ENCODE assay signal across 1 cellular context in the genomic region with DNA sequence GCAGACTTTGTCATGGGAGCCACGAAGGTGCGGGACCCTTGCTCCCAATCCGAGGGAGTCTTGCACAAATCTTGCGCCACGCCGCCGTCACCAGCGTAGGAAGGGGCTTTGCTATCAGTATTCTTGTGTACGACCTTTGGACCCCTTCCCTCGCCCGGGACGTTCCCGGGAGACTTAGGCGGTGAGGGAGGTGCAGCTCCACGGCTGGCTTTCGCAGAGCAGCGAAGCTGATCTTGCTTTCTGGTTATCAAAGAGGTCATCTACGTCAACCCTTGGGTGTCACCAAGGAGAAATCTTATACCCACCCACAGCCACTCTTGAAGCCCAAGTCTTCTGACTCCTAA.
TF ChIP-seq lines count a peak whose summit lies in the region.

No MANE protein-coding gene starts in this region.

TF ChIP-seq in K562, 482 proteins besides CTCF, POLR2A, EP300 and RAD21 (continued from another document and continues in another):
- TF ChIP-seq IRF2 (CRISPR knock-in tag; IDR thresholded peaks at IDR 0.05) (no peak), RBM17 (IDR thresholded peaks at IDR 0.05; ENCODE audit: borderline replicate concordance, low read depth, low read length) (no peak), SMARCC2 (IDR thresholded peaks at IDR 0.05; ENCODE audit: low read depth) (0 out of 2 replicates have a peak, but pooled peaks have one; percentile 32), TCF15 (CRISPR knock-in tag; IDR thresholded peaks at IDR 0.05) (no peak), ARID1B (IDR thresholded peaks at IDR 0.05) (0 out of 2 replicates have a peak, but pooled peaks have one; percentile 21), NKRF (IDR thresholded peaks at IDR 0.05; ENCODE audit: borderline replicate concordance) (peak; percentile 50; the same call in 1 of the 2 replicates), ZNF318 (IDR thresholded peaks at IDR 0.05; ENCODE audit: borderline replicate concordance in 1 of 2, low read depth in 1 of 2) (no peak), NR4A1 (CRISPR knock-in tag; IDR thresholded peaks at IDR 0.05) (0 out of 2 replicates have a peak, but pooled peaks have one; percentile 0), NR4A1 (tag; IDR thresholded peaks at IDR 0.05) (no peak), E2F3 (CRISPR knock-in tag; IDR thresholded peaks at IDR 0.05) (no peak), SPI1 (IDR thresholded peaks at IDR 0.05; ENCODE audit: borderline replicate concordance, low read depth, low read length) (no peak), CEBPG (CRISPR knock-in tag; IDR thresholded peaks at IDR 0.05) (peak; percentile 80), CEBPG (tag; conservative IDR thresholded peaks at IDR 0.05 in 1 of 2, IDR thresholded peaks at IDR 0.05 in 1 of 2) (peak; percentile 29 to 79; a peak in 3 of 4 replicates), CHD1 (IDR thresholded peaks at IDR 0.05; ENCODE audit: low read length) (no peak), SNIP1 (IDR thresholded peaks at IDR 0.05; ENCODE audit: low read depth) (no peak), ZMIZ1 (IDR thresholded peaks at IDR 0.05; ENCODE audit: low read depth in 2 of 2, low read length in 2 of 2) (no peak), SLC30A9 (CRISPR knock-in tag; IDR thresholded peaks at IDR 0.05) (no peak), CXXC5 (CRISPR knock-in tag; IDR thresholded peaks at IDR 0.05) (no peak), DPF2 (IDR thresholded peaks at IDR 0.05) (peak; percentile 56; the same call in 1 of the 2 replicates), GATA2 (CRISPR knock-in tag; IDR thresholded peaks at IDR 0.05) (peak; percentile 49; the same call in 1 of the 2 replicates), ZNF830 (CRISPR knock-in tag; IDR thresholded peaks at IDR 0.05) (no peak), TAF1 (IDR thresholded peaks at IDR 0.05; ENCODE audit: control insufficient read depth, extremely low read depth, insufficient read depth, low read length, severe bottlenecking) (no peak), MEF2D (tag; conservative IDR thresholded peaks at IDR 0.05; ENCODE audit: low read depth) (no peak), PKNOX1 (IDR thresholded peaks at IDR 0.05) (0 out of 2 replicates have a peak, but pooled peaks have one; percentile 27)
- TF ChIP-seq, protein P1, sequence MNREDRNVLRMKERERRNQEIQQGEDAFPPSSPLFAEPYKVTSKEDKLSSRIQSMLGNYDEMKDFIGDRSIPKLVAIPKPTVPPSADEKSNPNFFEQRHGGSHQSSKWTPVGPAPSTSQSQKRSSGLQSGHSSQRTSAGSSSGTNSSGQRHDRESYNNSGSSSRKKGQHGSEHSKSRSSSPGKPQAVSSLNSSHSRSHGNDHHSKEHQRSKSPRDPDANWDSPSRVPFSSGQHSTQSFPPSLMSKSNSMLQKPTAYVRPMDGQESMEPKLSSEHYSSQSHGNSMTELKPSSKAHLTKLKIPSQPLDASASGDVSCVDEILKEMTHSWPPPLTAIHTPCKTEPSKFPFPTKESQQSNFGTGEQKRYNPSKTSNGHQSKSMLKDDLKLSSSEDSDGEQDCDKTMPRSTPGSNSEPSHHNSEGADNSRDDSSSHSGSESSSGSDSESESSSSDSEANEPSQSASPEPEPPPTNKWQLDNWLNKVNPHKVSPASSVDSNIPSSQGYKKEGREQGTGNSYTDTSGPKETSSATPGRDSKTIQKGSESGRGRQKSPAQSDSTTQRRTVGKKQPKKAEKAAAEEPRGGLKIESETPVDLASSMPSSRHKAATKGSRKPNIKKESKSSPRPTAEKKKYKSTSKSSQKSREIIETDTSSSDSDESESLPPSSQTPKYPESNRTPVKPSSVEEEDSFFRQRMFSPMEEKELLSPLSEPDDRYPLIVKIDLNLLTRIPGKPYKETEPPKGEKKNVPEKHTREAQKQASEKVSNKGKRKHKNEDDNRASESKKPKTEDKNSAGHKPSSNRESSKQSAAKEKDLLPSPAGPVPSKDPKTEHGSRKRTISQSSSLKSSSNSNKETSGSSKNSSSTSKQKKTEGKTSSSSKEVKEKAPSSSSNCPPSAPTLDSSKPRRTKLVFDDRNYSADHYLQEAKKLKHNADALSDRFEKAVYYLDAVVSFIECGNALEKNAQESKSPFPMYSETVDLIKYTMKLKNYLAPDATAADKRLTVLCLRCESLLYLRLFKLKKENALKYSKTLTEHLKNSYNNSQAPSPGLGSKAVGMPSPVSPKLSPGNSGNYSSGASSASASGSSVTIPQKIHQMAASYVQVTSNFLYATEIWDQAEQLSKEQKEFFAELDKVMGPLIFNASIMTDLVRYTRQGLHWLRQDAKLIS (CRISPR knock-in tag; IDR thresholded peaks at IDR 0.05): no peak; the same call in 1 of the 2 replicates
- TF ChIP-seq, protein P2, sequence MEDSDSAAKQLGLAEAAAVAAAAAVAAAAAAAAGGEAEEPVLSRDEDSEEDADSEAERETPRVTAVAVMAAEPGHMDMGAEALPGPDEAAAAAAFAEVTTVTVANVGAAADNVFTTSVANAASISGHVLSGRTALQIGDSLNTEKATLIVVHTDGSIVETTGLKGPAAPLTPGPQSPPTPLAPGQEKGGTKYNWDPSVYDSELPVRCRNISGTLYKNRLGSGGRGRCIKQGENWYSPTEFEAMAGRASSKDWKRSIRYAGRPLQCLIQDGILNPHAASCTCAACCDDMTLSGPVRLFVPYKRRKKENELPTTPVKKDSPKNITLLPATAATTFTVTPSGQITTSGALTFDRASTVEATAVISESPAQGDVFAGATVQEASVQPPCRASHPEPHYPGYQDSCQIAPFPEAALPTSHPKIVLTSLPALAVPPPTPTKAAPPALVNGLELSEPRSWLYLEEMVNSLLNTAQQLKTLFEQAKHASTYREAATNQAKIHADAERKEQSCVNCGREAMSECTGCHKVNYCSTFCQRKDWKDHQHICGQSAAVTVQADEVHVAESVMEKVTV (CRISPR knock-in tag; IDR thresholded peaks at IDR 0.05): no peak
- TF ChIP-seq, protein P3, sequence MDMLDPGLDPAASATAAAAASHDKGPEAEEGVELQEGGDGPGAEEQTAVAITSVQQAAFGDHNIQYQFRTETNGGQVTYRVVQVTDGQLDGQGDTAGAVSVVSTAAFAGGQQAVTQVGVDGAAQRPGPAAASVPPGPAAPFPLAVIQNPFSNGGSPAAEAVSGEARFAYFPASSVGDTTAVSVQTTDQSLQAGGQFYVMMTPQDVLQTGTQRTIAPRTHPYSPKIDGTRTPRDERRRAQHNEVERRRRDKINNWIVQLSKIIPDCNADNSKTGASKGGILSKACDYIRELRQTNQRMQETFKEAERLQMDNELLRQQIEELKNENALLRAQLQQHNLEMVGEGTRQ (CRISPR knock-in tag; IDR thresholded peaks at IDR 0.05): no peak
- TF ChIP-seq, protein P4, sequence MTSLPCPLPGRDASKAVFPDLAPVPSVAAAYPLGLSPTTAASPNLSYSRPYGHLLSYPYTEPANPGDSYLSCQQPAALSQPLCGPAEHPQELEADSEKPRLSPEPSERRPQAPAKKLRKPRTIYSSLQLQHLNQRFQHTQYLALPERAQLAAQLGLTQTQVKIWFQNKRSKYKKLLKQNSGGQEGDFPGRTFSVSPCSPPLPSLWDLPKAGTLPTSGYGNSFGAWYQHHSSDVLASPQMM (CRISPR knock-in tag; IDR thresholded peaks at IDR 0.05): no peak
